8 cellular contexts compared by ENCODE assay signal in genomic region chr17:1399366-1399678, GRCh38. TPM values are rescaled to one million over a fixed set of nuclear protein-coding genes. Genes with fewer than 3 reads are reported as not detected.
DNase-seq lines count a peak whose midpoint lies in the region; ATAC-seq and TF ChIP-seq lines count a peak whose summit lies in the region.

No MANE protein-coding gene starts in this region.

- no peaks in the 10 kb centered on the region for H3K9me3 Mint-ChIP-seq in activated T-cell treated with anti-CD3 and anti-CD28 coated beads, Interleukin-2, amount 50 U/mL, for 24 hours
- peaks cover 0 to 6% (median 4%) of the 10 kb centered on the region in 5 experiments for H3K9me3 Mint-ChIP-seq in brain
- no peaks in the 10 kb centered on the region for H3K9me3 Mint-ChIP-seq in stimulated activated naive B cell treated with anti-CD40 and anti-IgM and Interleukin-4, amounts not matched to agents 10 μg/mL and 1 μg/mL and 100 μg/mL, for 72 hours

- peak overlapping the region; percentile 99 for H3K4me3 Mint-ChIP-seq in activated T-cell treated with anti-CD3 and anti-CD28 coated beads, Interleukin-2, amount 50 U/mL, for 24 hours
- H3K4me3 Mint-ChIP-seq in brain: peak overlapping the region; percentile 99 to 100 (median 99)
- H3K4me3 Mint-ChIP-seq in stimulated activated naive B cell treated with anti-CD40 and anti-IgM and Interleukin-4, amounts not matched to agents 10 μg/mL and 1 μg/mL and 100 μg/mL, for 72 hours: peak overlapping the region; percentile 99 to 100

- H3K27me3 ChIP-seq in layer of hippocampus (ENCODE audit: control insufficient read depth, insufficient read depth, low read length): no peaks in the 10 kb centered on the region

- peak overlapping the region; percentile 93 for H3K27ac ChIP-seq in layer of hippocampus (ENCODE audit: low read depth, low read length)

- ATAC-seq in stimulated activated naive B cell treated with anti-CD40 and anti-IgM and Interleukin-4, amounts not matched to agents 10 μg/mL and 1 μg/mL and 100 μg/mL, for 72 hours (replicated peaks): peak; percentile 33 to 43
- ATAC-seq in GM18868 (IDR thresholded peaks at IDR 0.05; ENCODE audit: unreplicated experiment): no peak

- peak overlapping the region; percentile 100 for H3K27ac Mint-ChIP-seq in activated T-cell treated with anti-CD3 and anti-CD28 coated beads, Interleukin-2, amount 50 U/mL, for 24 hours
- H3K27ac Mint-ChIP-seq in brain: peak overlapping the region; percentile 100
- peak overlapping the region; percentile 100 for H3K27ac Mint-ChIP-seq in stimulated activated naive B cell treated with anti-CD40 and anti-IgM and Interleukin-4, amounts not matched to agents 10 μg/mL and 1 μg/mL and 100 μg/mL, for 72 hours

- no peak for TF ChIP-seq CTCF in brain (conservative IDR thresholded peaks at IDR 0.05)

- peaks cover 39% of the 10 kb centered on the region for H3K4me1 Mint-ChIP-seq in activated T-cell treated with anti-CD3 and anti-CD28 coated beads, Interleukin-2, amount 50 U/mL, for 24 hours (ENCODE audit: low read depth)
- H3K4me1 Mint-ChIP-seq in brain: peaks cover 39% of the 10 kb centered on the region
- peaks cover 16 to 41% of the 10 kb centered on the region in 2 donors for H3K4me1 Mint-ChIP-seq in stimulated activated naive B cell treated with anti-CD40 and anti-IgM and Interleukin-4, amounts not matched to agents 10 μg/mL and 1 μg/mL and 100 μg/mL, for 72 hours

- no peaks in the 10 kb centered on the region for H3K27me3 Mint-ChIP-seq in activated T-cell treated with anti-CD3 and anti-CD28 coated beads, Interleukin-2, amount 50 U/mL, for 24 hours
- peaks cover 17% of the 10 kb centered on the region for H3K27me3 Mint-ChIP-seq in brain
- H3K27me3 Mint-ChIP-seq in stimulated activated naive B cell treated with anti-CD40 and anti-IgM and Interleukin-4, amounts not matched to agents 10 μg/mL and 1 μg/mL and 100 μg/mL, for 72 hours: no peaks in the 10 kb centered on the region

- peaks cover 57% of the 10 kb centered on the region for H3K36me3 Mint-ChIP-seq in activated T-cell treated with anti-CD3 and anti-CD28 coated beads, Interleukin-2, amount 50 U/mL, for 24 hours (ENCODE audit: low read depth)
- peaks cover 44% of the 10 kb centered on the region for H3K36me3 Mint-ChIP-seq in brain
- peaks cover 19 to 40% of the 10 kb centered on the region in 2 donors for H3K36me3 Mint-ChIP-seq in stimulated activated naive B cell treated with anti-CD40 and anti-IgM and Interleukin-4, amounts not matched to agents 10 μg/mL and 1 μg/mL and 100 μg/mL, for 72 hours

- DNase-seq in activated T-cell treated with anti-CD3 and anti-CD28 coated beads, Interleukin-2, amount 50 U/mL, for 24 hours: no peak
- DNase-seq in activated T-cell treated with anti-CD3 and anti-CD28 coated beads for 4 hours (no peak), LoVo (ENCODE audit: low spot score) (peak; percentile 27), NCI-H2081 (lab: John Stamatoyannopoulos, UW) (no peak)
- DNase-seq in stimulated activated naive B cell treated with anti-CD40 and anti-IgM and Interleukin-4, amounts not matched to agents 10 μg/mL and 1 μg/mL and 100 μg/mL, for 72 hours: no peak

RNA-seq across cellular contexts. Expression of gene YWHAE, which starts 0.7 kb away (rescaled TPM):
- polyA plus RNA-seq in brain (ENCODE audit: insufficient read depth, low read depth, low replicate concordance): 1,200 TPM

RNA-seq across cellular contexts. Expression of gene CRK, which starts 56.7 kb away (rescaled TPM):
- 32.2 TPM for polyA plus RNA-seq in brain (ENCODE audit: insufficient read depth, low read depth, low replicate concordance)
